ENCODE assay signal across 12 cellular contexts in the genomic region with DNA sequence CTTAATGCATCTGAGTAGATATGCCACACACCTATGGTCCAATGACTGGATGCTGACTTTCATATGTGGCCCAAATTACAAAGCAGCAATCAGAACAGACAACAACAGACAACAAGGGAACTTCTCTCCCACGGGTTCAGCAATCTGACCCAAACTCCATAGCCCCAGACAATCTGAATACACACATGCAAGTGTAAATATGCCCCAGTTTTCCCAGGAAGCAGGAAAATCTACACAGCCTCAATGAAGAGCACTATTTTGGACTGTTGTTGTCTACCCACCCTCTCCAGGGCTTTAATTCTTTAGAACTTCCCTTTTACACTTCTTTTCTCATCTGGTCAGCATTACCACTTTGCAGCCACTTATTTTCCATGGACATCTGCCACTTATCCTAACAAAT. TPM values are rescaled to one million over a fixed set of nuclear protein-coding genes. Genes with fewer than 3 reads are reported as not detected.
A peak's percentile ranks its signal among the peaks of the same experiment; 100 is the strongest.
DNase-seq lines count a peak whose midpoint lies in the region; ATAC-seq and TF ChIP-seq lines count a peak whose summit lies in the region.
"Had no signal": no experiment of that assay in that cellular context is flagged by ENCODE, and none has a peak within 500 bp of the region (broad histone marks: within the 10 kb centered on the region; RNA-seq: fewer than 3 reads in every experiment).

No MANE protein-coding gene starts in this region.

- no peaks in the 10 kb centered on the region for H3K9me2 ChIP-seq in Loucy (replicated peaks; ENCODE audit: low read depth, low read length)

- H3K27me3 Mint-ChIP-seq in MCF 10A (ENCODE audit: insufficient read depth, unreplicated experiment): no peaks in the 10 kb centered on the region
- H3K27me3 Mint-ChIP-seq in nephron (ENCODE audit: low read depth): no peaks in the 10 kb centered on the region

- peaks cover 0 to 5% (median 0%) of the 10 kb centered on the region in 11 experiments; a peak in 3 of 22 replicates for H3K9me3 ChIP-seq in BLaER1 treated with 17β-estradiol and CSF1 and Interleukin-3, amounts not matched to agents 10 nM and 100 nM (replicated peaks in 1 of 11)
- no peaks in the 10 kb centered on the region for H3K9me3 ChIP-seq in Loucy (ENCODE audit: insufficient read depth, low read depth, low read length)
- H3K9me3 ChIP-seq: upper lobe of left lung had no signal

- H3K4me3 Mint-ChIP-seq in MCF 10A (ENCODE audit: unreplicated experiment): peak overlapping the region; percentile 89
- peak overlapping the region; percentile 63 to 90 (median 82) for H3K4me3 Mint-ChIP-seq in nephron

- peaks cover 3% of the 10 kb centered on the region; the same call in 1 of the 2 replicates for H3F3A ChIP-seq in Loucy (ENCODE audit: low read depth)

- ATAC-seq in GM18870 (IDR thresholded peaks at IDR 0.05; ENCODE audit: unreplicated experiment): no peak

- H3K36me3 Mint-ChIP-seq in MCF 10A (ENCODE audit: insufficient read depth, unreplicated experiment) (peaks cover 24% of the 10 kb centered on the region), nephron (ENCODE audit: low read depth) (peaks cover 15% of the 10 kb centered on the region)

- intact Hi-C loops in MCF 10A (cut with micrococcal nuclease): loop anchor here (2.0 kb wide), 1 partner anchor 159 kb away; no protein-coding TSS in a partner anchor

- peak overlapping the region; percentile 53 to 99 (median 93) for H3K4me2 ChIP-seq in BLaER1 treated with 17β-estradiol and CSF1 and Interleukin-3, amounts not matched to agents 10 nM and 100 nM
- H3K4me2 ChIP-seq in Loucy (ENCODE audit: low read depth, low read length, poor library complexity, severe bottlenecking): peak overlapping the region; percentile 100

- H3K4me3 ChIP-seq in BLaER1 treated with 17β-estradiol and CSF1 and Interleukin-3, amounts not matched to agents 10 nM and 100 nM: peak overlapping the region in 6 of 10 experiments; percentile 0 to 88 (median 29); a peak in 6 of 20 replicates
- peak overlapping the region; percentile 95 for H3K4me3 ChIP-seq in Loucy (ENCODE audit: low read length, poor library complexity, severe bottlenecking)

- peaks cover 55% of the 10 kb centered on the region for H3K4me1 Mint-ChIP-seq in MCF 10A (ENCODE audit: insufficient read depth, unreplicated experiment)
- peaks cover 72% of the 10 kb centered on the region for H3K4me1 Mint-ChIP-seq in nephron

- H3K9me3 Mint-ChIP-seq in MCF 10A (ENCODE audit: unreplicated experiment): no peaks in the 10 kb centered on the region
- no peaks in the 10 kb centered on the region for H3K9me3 Mint-ChIP-seq in nephron

- no TSS peak for BruUV-seq in MCF 10A (replicated peaks; lab: Mats Ljungman, UMichigan)

- H3K79me2 ChIP-seq in Loucy (ENCODE audit: insufficient read depth, low read length): peaks cover 82% of the 10 kb centered on the region

- CTCF ChIA-PET in MCF 10A (lab: Yijun Ruan, JAX): interaction anchor here (2.4 kb wide), 1 partner anchor 212 kb away, joined by 6 read pairs; no protein-coding TSS in a partner anchor

- TF ChIP-seq CTCF in Loucy (conservative IDR thresholded peaks at IDR 0.05; ENCODE audit: low read length): no peak
- no peak for TF ChIP-seq CTCF in MCF 10A (IDR thresholded peaks at IDR 0.05; ENCODE audit: unreplicated experiment)
- no peak for TF ChIP-seq CTCF in nephron (IDR thresholded peaks at IDR 0.05; ENCODE audit: unreplicated experiment in 3 of 3)

- POLR2A ChIA-PET in MCF 10A (lab: Yijun Ruan, JAX): interaction anchor here (0.7 to 3.2 kb wide), 3 partner anchors 27 to 1115 kb away, joined by 3 to 19 read pairs (median 7); no protein-coding TSS in a partner anchor

- H3K4me1 ChIP-seq in BLaER1 treated with 17β-estradiol and CSF1 and Interleukin-3, amounts not matched to agents 10 nM and 100 nM: peaks cover 29 to 56% (median 40%) of the 10 kb centered on the region in 10 experiments
- peaks cover 48% of the 10 kb centered on the region for H3K4me1 ChIP-seq in Loucy (ENCODE audit: insufficient read depth, low read length, poor library complexity, severe bottlenecking)

- no peak overlapping the region for H2AFZ ChIP-seq in Loucy (ENCODE audit: low read length)

- DNase-seq in MCF 10A (ENCODE audit: unreplicated experiment): no peak
- no peak for DNase-seq in NCI-H1436 treated with DMSO at 0.1 percent for 48 hours (lab: John Stamatoyannopoulos, UW)
- DNase-seq in NCI-H1930 (lab: John Stamatoyannopoulos, UW): no peak
- no peak for DNase-seq in DMS 273 treated with DMSO at 0.1 percent for 48 hours (lab: John Stamatoyannopoulos, UW)
- DNase-seq: NCI-H1436; stimulated activated CD4-positive, alpha-beta T cell treated with anti-CD3 and anti-CD28 coated beads, Interleukin-4, amount 100 ng/mL, for 1 hour; upper lobe of left lung had no signal

- peak overlapping the region; percentile 93 for H3K27ac Mint-ChIP-seq in MCF 10A (ENCODE audit: low read depth, unreplicated experiment)
- peak overlapping the region; percentile 22 to 57 (median 29) for H3K27ac Mint-ChIP-seq in nephron

- H3K36me3 ChIP-seq in BLaER1 treated with 17β-estradiol and CSF1 and Interleukin-3, amounts not matched to agents 10 nM and 100 nM: peaks cover 4 to 43% (median 21%) of the 10 kb centered on the region in 11 experiments; a peak in 16 of 22 replicates
- H3K36me3 ChIP-seq in Loucy (ENCODE audit: insufficient read depth, low read length): no peaks in the 10 kb centered on the region
- H3K36me3 ChIP-seq: upper lobe of left lung had no signal

- no peak overlapping the region for H3K27ac ChIP-seq in BLaER1 treated with 17β-estradiol and CSF1 and Interleukin-3, amounts not matched to agents 10 nM and 100 nM
- H3K27ac ChIP-seq: HL-60 had no signal

- H3K9ac ChIP-seq in BLaER1 treated with 17β-estradiol and CSF1 and Interleukin-3, amounts not matched to agents 10 nM and 100 nM: peak overlapping the region in 2 of 11 experiments; percentile 45 to 57; a peak in 2 of 22 replicates
- H3K9ac ChIP-seq in Loucy (ENCODE audit: low read depth, low read length, poor library complexity, severe bottlenecking): peak overlapping the region; percentile 40

- H3K27me3 ChIP-seq in BLaER1 treated with 17β-estradiol and CSF1 and Interleukin-3, amounts not matched to agents 10 nM and 100 nM: peaks cover 0 to 23% (median 17%) of the 10 kb centered on the region in 11 experiments; a peak in 15 of 22 replicates
- no peaks in the 10 kb centered on the region for H3K27me3 ChIP-seq in Loucy (ENCODE audit: insufficient read depth, low read length, poor library complexity, severe bottlenecking)
- H3K27me3 ChIP-seq: upper lobe of left lung had no signal

- H4K20me1 ChIP-seq in BLaER1 treated with 17β-estradiol and CSF1 and Interleukin-3, amounts not matched to agents 10 nM and 100 nM: peaks cover 53 to 87% (median 76%) of the 10 kb centered on the region in 11 experiments; a peak in 21 of 22 replicates
- H4K20me1 ChIP-seq in Loucy (ENCODE audit: insufficient read depth, low read length, poor library complexity, severe bottlenecking): peaks cover 49% of the 10 kb centered on the region

RNA-seq across cellular contexts. Expression of a gene that starts 2.0 kb away (rescaled TPM):
- total RNA-seq in MCF 10A (2022): 68.9 and 79.7 TPM in 2 replicates
